In the genomic region with DNA sequence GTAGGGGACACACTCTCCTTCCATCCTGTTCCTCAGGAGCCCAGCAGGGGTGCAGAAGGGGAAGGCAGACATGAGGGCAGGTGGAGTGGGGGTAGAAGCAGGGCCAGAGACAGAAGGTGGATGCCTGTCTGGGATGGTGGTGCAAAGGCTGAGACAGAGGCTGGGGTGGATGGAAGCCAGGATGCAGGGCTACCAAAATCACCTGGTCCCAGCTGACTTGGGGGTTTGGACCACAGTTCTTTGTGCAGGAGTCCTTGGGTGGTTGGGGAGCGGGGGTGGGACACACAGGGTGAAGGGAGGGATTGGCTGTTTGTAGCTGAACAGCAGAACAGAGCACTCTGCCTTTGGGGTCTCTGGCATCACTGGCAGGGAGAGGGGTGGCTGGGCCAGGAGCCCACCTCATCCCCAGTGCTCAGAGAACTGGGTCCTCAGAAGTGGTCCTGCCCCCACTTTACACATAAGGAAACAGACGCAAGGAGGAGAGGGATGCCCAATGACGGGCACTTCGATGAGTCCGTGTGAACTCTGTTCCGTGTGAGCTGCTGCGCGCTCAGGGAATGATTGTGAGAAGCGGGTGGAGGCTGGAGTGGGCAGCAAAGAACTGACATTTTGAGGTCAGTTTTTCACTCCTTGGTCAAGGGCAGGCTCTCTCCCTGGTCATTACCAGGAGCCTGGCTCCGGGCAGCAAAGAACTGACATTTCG, we compare ENCODE assay signal across 12 cellular contexts. TPM values are rescaled to one million over a fixed set of nuclear protein-coding genes. Genes with fewer than 3 reads are reported as not detected.
DNase-seq lines count a peak whose midpoint lies in the region; ATAC-seq, FAIRE-seq and TF ChIP-seq lines count a peak whose summit lies in the region.
"Had no signal": no experiment of that assay in that cellular context is flagged by ENCODE, and none has a peak within 500 bp of the region (broad histone marks: within the 10 kb centered on the region; RNA-seq: fewer than 3 reads in every experiment).

No MANE protein-coding gene starts in this region.

- H3K4me3 ChIP-seq in A549, result no peak overlapping the region
- H3K4me3 ChIP-seq in foreskin fibroblast (ENCODE audit: low read depth in 1 of 2, low read length in 2 of 2), result peak overlapping the region; percentile 24 to 73
- peak overlapping the region; percentile 45 for H3K4me3 ChIP-seq in ovary
- H3K4me3 ChIP-seq: BLaER1 treated with 17β-estradiol and CSF1 and Interleukin-3, amounts not matched to agents 10 nM and 100 nM had no signal

- no peaks in the 10 kb centered on the region for H3K27me3 ChIP-seq in ovary
- H3K27me3 ChIP-seq: BLaER1 treated with 17β-estradiol and CSF1 and Interleukin-3, amounts not matched to agents 10 nM and 100 nM had no signal

- H3K4me2 ChIP-seq in A549, result peak overlapping the region; percentile 77; the same call in 1 of the 3 replicates

- POLR2A ChIA-PET in A549 (lab: Yijun Ruan, JAX), result no interaction called here

- no peak for TF ChIP-seq RAD21 in A549 (conservative IDR thresholded peaks at IDR 0.05 in 1 of 2, IDR thresholded peaks at IDR 0.05 in 1 of 2)

- no peaks in the 10 kb centered on the region for H3K9me3 ChIP-seq in A549
- no peaks in the 10 kb centered on the region for H3K9me3 ChIP-seq in ovary
- H3K9me3 ChIP-seq: BLaER1 treated with 17β-estradiol and CSF1 and Interleukin-3, amounts not matched to agents 10 nM and 100 nM had no signal

- 91% methylated on average over 11 of the region's 11 CpGs for WGBS in A549 (ENCODE audit: missing lambda C conversion rate)
- 9 to 16% (median 15%) methylated on average over 11 of the region's 11 CpGs for WGBS in ovary, 3 donors

- ATAC-seq in A549 (no peak), GM18858 (IDR thresholded peaks at IDR 0.05; ENCODE audit: unreplicated experiment) (no peak), GM18498 (IDR thresholded peaks at IDR 0.05; ENCODE audit: unreplicated experiment) (no peak), HG02798 (IDR thresholded peaks at IDR 0.05; ENCODE audit: poor library complexity, unreplicated experiment) (no peak), HG03135 (IDR thresholded peaks at IDR 0.05; ENCODE audit: unreplicated experiment) (no peak)

- no peaks in the 10 kb centered on the region for H3K36me3 ChIP-seq in ovary

- H3K27ac ChIP-seq in A549, result peak overlapping the region in 1 of 2 experiments; percentile 85; a peak in 2 of 6 replicates
- H3K27ac ChIP-seq in ovary, result peak overlapping the region; percentile 50 to 86

- CTCF ChIA-PET in A549 (lab: Yijun Ruan, JAX), result interaction anchor here (0.5 to 1.5 kb wide), 3 partner anchors 14 to 1799 kb away, joined by 3 read pairs; no protein-coding TSS in a partner anchor

- H3K4me1 ChIP-seq in A549 (peaks cover 21% of the 10 kb centered on the region), ovary (ENCODE audit: insufficient read depth) (peaks cover 47% of the 10 kb centered on the region)

- no peak for FAIRE-seq in A549 (lab: Jason Lieb, UNC)
- FAIRE-seq: GM12891 had no signal

- DNase-seq in A549 (ENCODE audit: low read depth in 1 of 2, low spot score in 1 of 2), result no peak
- peak; percentile 43 for DNase-seq in LHCN-M2 (ENCODE audit: low read depth)
- DNase-seq in foreskin fibroblast, result no peak
- DNase-seq in ovary, result peak in 1 of 5 donors; percentile 20
- DNase-seq: NCI-H524, T1000 had no signal

- TF ChIP-seq POLR2A in A549 (IDR thresholded peaks at IDR 0.05; ENCODE audit: low read length) (no peak), ovary (IDR thresholded peaks at IDR 0.05) (no peak)

- intact Hi-C loops in ovary (cut with DNase I), result no loop called here

- no peak for TF ChIP-seq EP300 in A549 (IDR thresholded peaks at IDR 0.05)
- no peak for TF ChIP-seq EP300 in ovary (IDR thresholded peaks at IDR 0.05)

- no peak for TF ChIP-seq CTCF in A549 (IDR thresholded peaks at IDR 0.05)
- no peak for TF ChIP-seq CTCF in foreskin fibroblast (IDR thresholded peaks at IDR 0.05; ENCODE audit: low read depth, low read length)
- TF ChIP-seq CTCF in ovary (IDR thresholded peaks at IDR 0.05), result no peak

TF ChIP-seq in A549, 52 proteins besides CTCF, POLR2A, EP300 and RAD21 (continues in another document):
- TF ChIP-seq HDAC2 (IDR thresholded peaks at IDR 0.05) (no peak), GATA3 (IDR thresholded peaks at IDR 0.05; ENCODE audit: borderline replicate concordance) (no peak), FOXS1 (CRISPR knock-in tag; IDR thresholded peaks at IDR 0.05) (no peak), JUN (IDR thresholded peaks at IDR 0.05) (no peak), NR3C1 (IDR thresholded peaks at IDR 0.05) (no peak), CHD4 (IDR thresholded peaks at IDR 0.05; ENCODE audit: borderline replicate concordance) (no peak), NFE2L2 (conservative IDR thresholded peaks at IDR 0.05; ENCODE audit: low read length) (no peak), SREBF2 (IDR thresholded peaks at IDR 0.05) (no peak), HMGXB4 (CRISPR knock-in tag; IDR thresholded peaks at IDR 0.05; ENCODE audit: borderline replicate concordance) (no peak), CBX8 (IDR thresholded peaks at IDR 0.05) (no peak), EHMT2 (IDR thresholded peaks at IDR 0.05; ENCODE audit: low read depth) (no peak), ESRRA (IDR thresholded peaks at IDR 0.05; ENCODE audit: borderline replicate concordance, low read length) (no peak), CHD2 (IDR thresholded peaks at IDR 0.05; ENCODE audit: low read length, partially characterized antibody) (no peak), HOXB5 (CRISPR knock-in tag; IDR thresholded peaks at IDR 0.05) (no peak)
- TF ChIP-seq, protein P1, sequence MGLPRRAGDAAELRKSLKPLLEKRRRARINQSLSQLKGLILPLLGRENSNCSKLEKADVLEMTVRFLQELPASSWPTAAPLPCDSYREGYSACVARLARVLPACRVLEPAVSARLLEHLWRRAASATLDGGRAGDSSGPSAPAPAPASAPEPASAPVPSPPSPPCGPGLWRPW (IDR thresholded peaks at IDR 0.05), result no peak

RNA-seq across cellular contexts. Expression of gene TAGLN, which starts 1.8 kb away (rescaled TPM):
- polyA plus RNA-seq in A549 (2011; rRNA removed) (34.2 and 43.2 TPM in 2 replicates), A549 (2017; fragmentation: RNase III; extraction: RNeasy Plus Mini Kit Qiagen cat#74134 plus additional on column Dnase treatment) (257 to 296 TPM (median 287 TPM) in 3 replicates), ovary (1,000 to 10,000 TPM; 1,650 to 3,307 TPM)
- 104 and 153 TPM in 2 replicates for polyA plus RNA-seq in A549 (2012; cell fraction: cytosol; rRNA removed)
- polyA plus RNA-seq in A549 (2012; cell fraction: nucleus; rRNA removed), result 153 and 173 TPM in 2 replicates
- 16.0 and 24.1 TPM in 2 replicates for polyA minus RNA-seq in A549 (2011; rRNA and poly(A)+ RNA removed)
- total RNA-seq in LHCN-M2 (2014; rRNA removed) (486 and 622 TPM in 2 replicates), ovary (1,000 to 10,000 TPM in 3 of 7 donors, 100 to 1,000 TPM in 4; 491 to 2,646 (median 828) TPM)
- polyA plus RNA-seq in LHCN-M2 (2012), result 2,460 TPM

RNA-seq across cellular contexts. Expression of gene SIDT2, which starts 22.4 kb away (rescaled TPM):
- polyA plus RNA-seq in A549 (2011; rRNA removed) (8.5 and 15.4 TPM in 2 replicates), A549 (2017; fragmentation: RNase III; extraction: RNeasy Plus Mini Kit Qiagen cat#74134 plus additional on column Dnase treatment) (5.5 to 6.4 TPM (median 5.9 TPM) in 3 replicates), ovary (100 to 1,000 TPM in 1 of 2 donors, 10 to 100 TPM in 1; 59.2 to 106 TPM)
- polyA plus RNA-seq in A549 (2012; cell fraction: cytosol; rRNA removed), result 10.2 and 10.7 TPM in 2 replicates
- 28.6 and 37.9 TPM in 2 replicates for polyA plus RNA-seq in A549 (2012; cell fraction: nucleus; rRNA removed)
- polyA minus RNA-seq in A549 (2011; rRNA and poly(A)+ RNA removed), result 25.7 and 34.3 TPM in 2 replicates
- total RNA-seq in LHCN-M2 (2014; rRNA removed) (18.3 and 18.7 TPM in 2 replicates), ovary (100 to 1,000 TPM in 1 of 7 donors, 10 to 100 TPM in 6; 36.5 to 141 (median 73.7) TPM)
- 36.2 TPM for polyA plus RNA-seq in LHCN-M2 (2012)

RNA-seq across cellular contexts. Expression of gene PCSK7, which starts 30.9 kb away (rescaled TPM):
- 9.8 and 12.8 TPM in 2 replicates for polyA plus RNA-seq in A549 (2011; rRNA removed)
- 19.0 and 21.8 TPM in 2 replicates for polyA plus RNA-seq in A549 (2012; cell fraction: cytosol; rRNA removed)
- 55.7 and 65.6 TPM in 2 replicates for polyA plus RNA-seq in A549 (2012; cell fraction: nucleus; rRNA removed)
- polyA plus RNA-seq in A549 (2017; fragmentation: RNase III; extraction: RNeasy Plus Mini Kit Qiagen cat#74134 plus additional on column Dnase treatment), result 17.8 to 20.1 TPM (median 19.6 TPM) in 3 replicates
- 14.9 and 17.8 TPM in 2 replicates for polyA minus RNA-seq in A549 (2011; rRNA and poly(A)+ RNA removed)
- total RNA-seq in LHCN-M2 (2014; rRNA removed), result 51.6 and 61.0 TPM in 2 replicates
- polyA plus RNA-seq in LHCN-M2 (2012), result 34.9 TPM
- total RNA-seq in ovary, result 10 to 100 TPM; 16.3 to 67.7 (median 32.2) TPM
- polyA plus RNA-seq in ovary, result 10 to 100 TPM; 14.5 to 15.7 TPM

RNA-seq across cellular contexts. Expression of gene RNF214, which starts 31.5 kb away (rescaled TPM):
- polyA plus RNA-seq in A549 (2011; rRNA removed), result 14.0 and 15.9 TPM in 2 replicates
- polyA plus RNA-seq in A549 (2012; cell fraction: cytosol; rRNA removed), result 11.4 and 11.6 TPM in 2 replicates
- 14.1 and 16.2 TPM in 2 replicates for polyA plus RNA-seq in A549 (2012; cell fraction: nucleus; rRNA removed)
- polyA plus RNA-seq in A549 (2017; fragmentation: RNase III; extraction: RNeasy Plus Mini Kit Qiagen cat#74134 plus additional on column Dnase treatment), result 10.6 to 11.6 TPM (median 11.0 TPM) in 3 replicates
- 36.7 and 40.3 TPM in 2 replicates for polyA minus RNA-seq in A549 (2011; rRNA and poly(A)+ RNA removed)
- total RNA-seq in LHCN-M2 (2014; rRNA removed), result 9.3 and 12.6 TPM in 2 replicates
- 12.3 TPM for polyA plus RNA-seq in LHCN-M2 (2012)
- total RNA-seq in ovary, result 10 to 100 TPM in 6 of 7 donors, 1 to 10 TPM in 1; 9.7 to 40.9 (median 29.3) TPM
- polyA plus RNA-seq in ovary, result 10 to 100 TPM; 12.8 to 22.7 TPM

RNA-seq across cellular contexts. Expression of gene PAFAH1B2, which starts 56.9 kb away (rescaled TPM):
- 47.8 and 55.3 TPM in 2 replicates for polyA plus RNA-seq in A549 (2011; rRNA removed)
- 15.0 and 15.1 TPM in 2 replicates for polyA plus RNA-seq in A549 (2012; cell fraction: cytosol; rRNA removed)
- 9.5 and 10.2 TPM in 2 replicates for polyA plus RNA-seq in A549 (2012; cell fraction: nucleus; rRNA removed)
- 32.2 to 33.9 TPM (median 32.9 TPM) in 3 replicates for polyA plus RNA-seq in A549 (2017; fragmentation: RNase III; extraction: RNeasy Plus Mini Kit Qiagen cat#74134 plus additional on column Dnase treatment)
- polyA minus RNA-seq in A549 (2011; rRNA and poly(A)+ RNA removed), result 134 and 169 TPM in 2 replicates
- total RNA-seq in LHCN-M2 (2014; rRNA removed), result 108 and 117 TPM in 2 replicates
- polyA plus RNA-seq in LHCN-M2 (2012), result 30.3 TPM
- total RNA-seq in ovary, result 10 to 100 TPM; 57.2 to 95.6 (median 83.3) TPM
- 10 to 100 TPM; 23.0 to 45.9 TPM for polyA plus RNA-seq in ovary
